In the genomic region with DNA sequence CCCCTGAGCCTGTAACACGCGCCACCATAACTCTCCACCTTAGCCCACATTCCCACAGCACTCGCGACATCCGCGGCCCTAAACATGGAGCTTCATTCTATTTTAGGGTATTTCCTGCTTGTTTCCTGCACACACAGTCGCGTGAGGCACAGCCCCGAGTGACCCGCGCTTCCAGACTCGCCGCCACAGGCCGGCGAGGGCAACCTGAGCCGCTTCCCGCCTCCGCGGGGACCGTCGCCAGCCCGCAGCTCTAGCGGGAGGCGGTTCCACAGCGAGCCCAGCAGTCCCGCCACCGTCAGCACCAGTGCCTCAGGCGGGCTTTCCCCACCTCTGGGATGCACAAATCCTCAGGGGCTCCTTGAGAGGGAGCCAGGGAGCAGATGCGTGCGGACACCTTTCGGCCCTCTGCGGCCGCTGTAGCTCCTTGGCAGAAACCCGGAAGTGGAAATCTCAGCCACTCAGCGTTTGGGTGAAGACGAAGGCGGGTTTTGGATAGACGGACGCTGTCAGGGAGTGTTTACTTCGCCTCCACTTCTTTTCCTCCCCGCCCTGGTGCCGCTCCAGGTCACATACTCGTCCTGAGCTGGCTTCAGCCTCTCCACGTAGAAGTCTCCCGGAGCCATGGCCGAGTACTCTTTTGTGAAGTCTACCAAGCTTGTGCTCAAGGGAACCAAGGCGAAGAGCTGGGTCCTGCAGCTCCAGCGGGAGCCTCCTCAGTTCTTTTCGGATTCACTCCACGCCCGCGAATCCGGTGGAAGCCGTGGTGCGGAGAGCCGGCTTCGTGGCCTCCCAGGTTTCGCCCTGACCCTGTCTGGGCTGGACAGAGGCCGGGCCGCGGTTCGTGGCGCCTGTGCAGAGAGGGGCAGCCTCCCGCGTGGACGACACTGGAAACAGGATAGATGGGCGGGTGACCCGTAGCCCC, we compare ENCODE assay signal across 9 cellular contexts.
DNase-seq lines count a peak whose midpoint lies in the region; ATAC-seq and TF ChIP-seq lines count a peak whose summit lies in the region.
"Had no signal": no experiment of that assay in that cellular context is flagged by ENCODE, and none has a peak within 500 bp of the region (broad histone marks: within the 10 kb centered on the region; RNA-seq: fewer than 3 reads in every experiment).

No MANE protein-coding gene starts in this region.

- TF ChIP-seq EP300 in transverse colon (IDR thresholded peaks at IDR 0.05; ENCODE audit: low read depth), result no peak

- H3K27me3 Mint-ChIP-seq in activated naive CD4-positive, alpha-beta T cell treated with anti-CD3 and anti-CD28 coated beads, Interleukin-2, amount 10 ng/mL, durations not matched to agents 7 days and 5 days, result no peaks in the 10 kb centered on the region
- no peaks in the 10 kb centered on the region for H3K27me3 Mint-ChIP-seq in activated T-cell treated with anti-CD3 and anti-CD28 coated beads, Interleukin-2, amount 50 U/mL, for 4 hours (ENCODE audit: low read depth)
- no peaks in the 10 kb centered on the region for H3K27me3 Mint-ChIP-seq in endodermal cell (ENCODE audit: insufficient read depth)

- WGBS in transverse colon (ENCODE audit: low coverage in 1 of 2), 2 donors, result 56 to 75% methylated on average over 14 to 48 of the region's 68 CpGs
- 82 to 85% methylated on average over 38 to 68 of the region's 68 CpGs for WGBS in endodermal cell (ENCODE audit: insufficient coverage in 1 of 2, insufficient read length in 1 of 2), 2 experiments

- H3K36me3 Mint-ChIP-seq in activated naive CD4-positive, alpha-beta T cell treated with anti-CD3 and anti-CD28 coated beads, Interleukin-2, amount 10 ng/mL, durations not matched to agents 7 days and 5 days, result no peaks in the 10 kb centered on the region
- H3K36me3 Mint-ChIP-seq in activated T-cell treated with anti-CD3 and anti-CD28 coated beads, Interleukin-2, amount 50 U/mL, for 4 hours (ENCODE audit: insufficient read depth), result no peaks in the 10 kb centered on the region
- peaks cover 4% of the 10 kb centered on the region for H3K36me3 Mint-ChIP-seq in endodermal cell (ENCODE audit: low read depth)

- ATAC-seq in activated T-cell treated with anti-CD3 and anti-CD28 coated beads, Interleukin-2, amount 50 U/mL, for 4 hours, result peak; percentile 54 to 87
- ATAC-seq in left lobe of liver, result peak; percentile 72

- H3K4me1 ChIP-seq in transverse colon (no peaks in the 10 kb centered on the region), endodermal cell (ENCODE audit: control insufficient read depth, insufficient read depth, low read length) (no peaks in the 10 kb centered on the region)

- CTCF ChIA-PET in activated naive CD4-positive, alpha-beta T cell treated with anti-CD3 and anti-CD28 coated beads, Interleukin-2, amount 10 ng/mL, durations not matched to agents 7 days and 5 days (lab: Charles Lee), result no interaction called here

- TF ChIP-seq CTCF in transverse colon (IDR thresholded peaks at IDR 0.05), result peak in 1 of 5 experiments; percentile 20
- no peak for TF ChIP-seq CTCF in GM13977 (IDR thresholded peaks at IDR 0.05; ENCODE audit: extremely low read depth, insufficient read depth, missing control alignments)
- TF ChIP-seq CTCF in endodermal cell (conservative IDR thresholded peaks at IDR 0.05), result no peak

- H3K9me3 ChIP-seq in transverse colon (peaks cover 3 to 19% of the 10 kb centered on the region in 2 donors), endodermal cell (ENCODE audit: control insufficient read depth, low read length) (peaks cover 54% of the 10 kb centered on the region)

- in situ Hi-C loops in transverse colon (cut with MboI; ENCODE audit: low pct_ligation_motif_present in 1 of 4, low pct_unique_long_range_greater_than_20kb in 1 of 4, low sequenced_read_pairs in 3 of 4), result no loop called here
- in situ Hi-C loops in GM13977 (cut with MboI; ENCODE audit: low pct_unique_long_range_greater_than_20kb, low sequenced_read_pairs, unreplicated experiment), result no loop called here

- no peaks in the 10 kb centered on the region for H3K36me3 ChIP-seq in transverse colon
- H3K36me3 ChIP-seq in endodermal cell (ENCODE audit: control insufficient read depth, insufficient read depth, low read length), result no peaks in the 10 kb centered on the region

- H3K4me3 Mint-ChIP-seq in activated naive CD4-positive, alpha-beta T cell treated with anti-CD3 and anti-CD28 coated beads, Interleukin-2, amount 10 ng/mL, durations not matched to agents 7 days and 5 days, result peak overlapping the region; percentile 60
- peak overlapping the region; percentile 35 for H3K4me3 Mint-ChIP-seq in activated T-cell treated with anti-CD3 and anti-CD28 coated beads, Interleukin-2, amount 50 U/mL, for 4 hours
- no peak overlapping the region for H3K4me3 Mint-ChIP-seq in endodermal cell
- H3K4me3 Mint-ChIP-seq: HFFc6 had no signal

- H3K27ac Mint-ChIP-seq in activated naive CD4-positive, alpha-beta T cell treated with anti-CD3 and anti-CD28 coated beads, Interleukin-2, amount 10 ng/mL, durations not matched to agents 7 days and 5 days, result no peak overlapping the region
- H3K27ac Mint-ChIP-seq in endodermal cell, result no peak overlapping the region
- H3K27ac Mint-ChIP-seq: HFFc6 had no signal

- H3K4me3 ChIP-seq in transverse colon (peak overlapping the region in 1 of 4 donors; percentile 50), endodermal cell (ENCODE audit: low read length) (no peak overlapping the region)

- DNase-seq in activated naive CD4-positive, alpha-beta T cell treated with anti-CD3 and anti-CD28 coated beads, Interleukin-2, amount 10 ng/mL, durations not matched to agents 7 days and 5 days, result peak; percentile 42
- no peak for DNase-seq in activated naive CD4-positive, alpha-beta T cell treated with anti-CD3 and anti-CD28 coated beads, Interleukin-2, amount 50 U/mL, for 16 hours
- no peak for DNase-seq in activated T-cell treated with anti-CD3 and anti-CD28 coated beads, Interleukin-2, amount 50 U/mL, for 4 hours
- DNase-seq in left lobe of liver (ENCODE audit: low spot score) (peak; percentile 75), transverse colon (no peak), GM13977 (ENCODE audit: low spot score) (no peak), NCI-H1694 (lab: John Stamatoyannopoulos, UW) (no peak), endodermal cell (no peak)
- DNase-seq: HFFc6 had no signal

- no peak overlapping the region for H3K9ac ChIP-seq in endodermal cell (ENCODE audit: extremely low read depth, low read length, poor library complexity, severe bottlenecking)

- intact Hi-C loops in transverse colon (cut with DNase I; ENCODE audit: low total_unique reads), result no loop called here

- peak; percentile 25 for TF ChIP-seq POLR2A in transverse colon (IDR thresholded peaks at IDR 0.05)

- H3K27me3 ChIP-seq in transverse colon (no peaks in the 10 kb centered on the region), endodermal cell (ENCODE audit: control insufficient read depth, insufficient read depth, low read length, poor library complexity, severe bottlenecking) (no peaks in the 10 kb centered on the region)

- H3K9me3 Mint-ChIP-seq in activated naive CD4-positive, alpha-beta T cell treated with anti-CD3 and anti-CD28 coated beads, Interleukin-2, amount 10 ng/mL, durations not matched to agents 7 days and 5 days, result peaks cover 37% of the 10 kb centered on the region
- peaks cover 35% of the 10 kb centered on the region for H3K9me3 Mint-ChIP-seq in activated T-cell treated with anti-CD3 and anti-CD28 coated beads, Interleukin-2, amount 50 U/mL, for 4 hours
- peaks cover 83% of the 10 kb centered on the region for H3K9me3 Mint-ChIP-seq in endodermal cell

- H3K27ac ChIP-seq in transverse colon, result peak overlapping the region in 1 of 4 donors; percentile 71
- H3K27ac ChIP-seq in endodermal cell (ENCODE audit: low read depth, low read length), result no peak overlapping the region

- H3K4me1 Mint-ChIP-seq in activated naive CD4-positive, alpha-beta T cell treated with anti-CD3 and anti-CD28 coated beads, Interleukin-2, amount 10 ng/mL, durations not matched to agents 7 days and 5 days, result no peaks in the 10 kb centered on the region
- no peaks in the 10 kb centered on the region for H3K4me1 Mint-ChIP-seq in activated T-cell treated with anti-CD3 and anti-CD28 coated beads, Interleukin-2, amount 50 U/mL, for 4 hours (ENCODE audit: low read depth)
- no peaks in the 10 kb centered on the region for H3K4me1 Mint-ChIP-seq in endodermal cell

Comparison
In these comparisons a context has a peak if more than half of its experiments do, and no peak if none do; other contexts are left out.
1. DNase-seq: peak in activated naive CD4-positive, alpha-beta T cell treated with anti-CD3 and anti-CD28 coated beads, Interleukin-2, amount 10 ng/mL, durations not matched to agents 7 days and 5 days (single experiment) and left lobe of liver (single experiment); none in activated naive CD4-positive, alpha-beta T cell treated with anti-CD3 and anti-CD28 coated beads, Interleukin-2, amount 50 U/mL, for 16 hours (single experiment), activated T-cell treated with anti-CD3 and anti-CD28 coated beads, Interleukin-2, amount 50 U/mL, for 4 hours (single experiment), transverse colon (single experiment), GM13977 (single experiment), NCI-H1694 (single experiment) and endodermal cell (single experiment).